ENCODE assay signal across 1 cellular context in genomic region chr6:151263967-151264366, GRCh38.
TF ChIP-seq lines count a peak whose summit lies in the region.

No MANE protein-coding gene starts in this region.

TF ChIP-seq in WTC11, 78 proteins besides CTCF, POLR2A, EP300 and RAD21 (continued from another document):
- TF ChIP-seq AFF4 (CRISPR knock-in tag; IDR thresholded peaks at IDR 0.05; ENCODE audit: borderline replicate concordance) (no peak), RELA (CRISPR knock-in tag; IDR thresholded peaks at IDR 0.05; ENCODE audit: borderline replicate concordance) (no peak), OVOL2 (CRISPR knock-in tag; IDR thresholded peaks at IDR 0.05; ENCODE audit: borderline replicate concordance) (no peak), FOXK1 (CRISPR knock-in tag; IDR thresholded peaks at IDR 0.05) (no peak), MXD4 (CRISPR knock-in tag; IDR thresholded peaks at IDR 0.05; ENCODE audit: borderline replicate concordance) (no peak), JUN (CRISPR knock-in tag; IDR thresholded peaks at IDR 0.05) (no peak), NR1H2 (CRISPR knock-in tag; IDR thresholded peaks at IDR 0.05) (no peak), PREB (CRISPR knock-in tag; IDR thresholded peaks at IDR 0.05; ENCODE audit: borderline replicate concordance) (no peak), STAT6 (CRISPR knock-in tag; conservative IDR thresholded peaks at IDR 0.05; ENCODE audit: low read depth) (no peak), USF2 (CRISPR knock-in tag; IDR thresholded peaks at IDR 0.05) (no peak), NFE2L1 (CRISPR knock-in tag; IDR thresholded peaks at IDR 0.05) (no peak), MYBL2 (CRISPR knock-in tag; IDR thresholded peaks at IDR 0.05) (no peak), SOX15 (CRISPR knock-in tag; IDR thresholded peaks at IDR 0.05) (no peak), ESRRA (CRISPR knock-in tag; IDR thresholded peaks at IDR 0.05; ENCODE audit: borderline replicate concordance) (no peak)
- TF ChIP-seq, protein P1, sequence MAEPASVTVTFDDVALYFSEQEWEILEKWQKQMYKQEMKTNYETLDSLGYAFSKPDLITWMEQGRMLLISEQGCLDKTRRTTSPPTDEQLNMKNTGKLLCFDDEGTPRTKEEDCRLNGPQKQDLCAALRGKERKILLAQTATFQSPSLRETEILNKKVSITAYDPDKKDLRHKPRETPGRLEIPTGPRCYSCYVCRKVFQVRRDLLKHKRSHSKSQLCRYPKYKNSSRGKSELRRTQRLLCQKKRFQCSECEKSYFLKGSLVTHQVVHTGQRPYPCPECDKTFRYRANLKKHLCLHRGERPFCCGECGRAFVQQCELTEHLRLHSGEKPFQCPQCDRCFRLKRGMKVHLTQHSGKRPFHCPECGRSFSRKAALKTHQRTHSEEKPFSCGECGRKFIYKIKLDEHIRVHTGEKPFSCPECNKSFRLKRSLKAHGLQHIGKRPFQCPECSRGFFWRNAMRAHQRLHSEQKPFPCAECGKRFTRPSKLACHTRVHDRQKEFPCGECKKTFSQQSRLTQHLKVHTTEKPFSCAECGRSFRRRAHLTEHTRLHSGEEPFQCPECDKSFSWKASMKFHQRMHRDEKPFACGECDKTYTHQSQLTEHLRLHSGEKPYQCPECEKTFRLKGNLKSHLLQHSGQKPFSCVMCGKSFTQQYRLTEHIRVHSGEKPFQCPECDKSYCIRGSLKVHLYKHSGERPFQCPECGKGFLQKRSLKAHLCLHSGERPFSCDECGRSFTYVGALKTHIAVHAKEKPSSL (CRISPR knock-in tag; conservative IDR thresholded peaks at IDR 0.05), result no peak
